In the genomic region with DNA sequence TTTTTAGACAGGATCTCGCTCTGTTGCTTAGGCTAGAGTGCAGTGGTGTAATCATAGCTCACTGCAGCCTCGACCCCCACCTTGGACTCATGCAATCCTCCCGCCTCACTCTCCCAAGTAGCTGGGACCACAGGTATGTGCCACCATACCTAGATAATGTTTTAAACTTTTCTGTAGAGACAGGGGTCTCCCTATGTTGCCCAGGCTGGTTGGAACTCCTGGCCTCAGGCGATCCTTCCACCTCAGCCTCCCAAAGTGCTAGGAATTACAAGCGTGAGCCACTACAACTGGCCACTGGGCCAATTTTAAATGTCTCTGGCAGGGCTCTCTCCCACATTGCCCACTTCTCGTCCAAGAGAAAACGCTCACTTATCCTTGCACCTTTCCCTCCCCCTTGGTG, we compare ENCODE assay signal across 23 cellular contexts.
DNase-seq lines count a peak whose midpoint lies in the region; ATAC-seq and TF ChIP-seq lines count a peak whose summit lies in the region.
"Had no signal": no experiment of that assay in that cellular context is flagged by ENCODE, and none has a peak within 500 bp of the region (broad histone marks: within the 10 kb centered on the region; RNA-seq: fewer than 3 reads in every experiment).

No MANE protein-coding gene starts in this region.

- H3K36me3 ChIP-seq in rectal smooth muscle tissue (ENCODE audit: control insufficient read depth, insufficient read depth, low read length): no peaks in the 10 kb centered on the region
- H3K36me3 ChIP-seq: pancreas, SJCRH30, upper lobe of left lung had no signal

- H3K27ac Mint-ChIP-seq in activated T-cell treated with anti-CD3 and anti-CD28 coated beads, Interleukin-2, amount 50 U/mL, for 72 hours: peak overlapping the region; percentile 96
- peak overlapping the region; percentile 89 to 91 for H3K27ac Mint-ChIP-seq in T-cell
- peak overlapping the region; percentile 83 for H3K27ac Mint-ChIP-seq in activated naive CD8-positive, alpha-beta T cell treated with anti-CD3 and anti-CD28 coated beads, Interleukin-2, amount 50 U/mL, for 24 hours
- H3K27ac Mint-ChIP-seq: effector memory CD8-positive, alpha-beta T cell; immature natural killer cell; WTC11 had no signal

- H3K4me1 Mint-ChIP-seq in activated T-cell treated with anti-CD3 and anti-CD28 coated beads, Interleukin-2, amount 50 U/mL, for 72 hours (ENCODE audit: low read depth): peaks cover 69% of the 10 kb centered on the region
- H3K4me1 Mint-ChIP-seq in T-cell: peaks cover 25 to 43% (median 27%) of the 10 kb centered on the region in 3 donors
- peaks cover 30% of the 10 kb centered on the region for H3K4me1 Mint-ChIP-seq in activated naive CD8-positive, alpha-beta T cell treated with anti-CD3 and anti-CD28 coated beads, Interleukin-2, amount 50 U/mL, for 24 hours
- H3K4me1 Mint-ChIP-seq: immature natural killer cell had no signal

- no peak for ATAC-seq in activated T-cell treated with anti-CD3 and anti-CD28 coated beads, Interleukin-2, amount 50 U/mL, for 72 hours (replicated peaks in 1 of 2)
- ATAC-seq in T-cell (replicated peaks in 1 of 4): no peak
- no peak for ATAC-seq in activated naive CD8-positive, alpha-beta T cell treated with anti-CD3 and anti-CD28 coated beads, Interleukin-2, amount 50 U/mL, for 24 hours
- ATAC-seq: effector memory CD8-positive, alpha-beta T cell; K562; left cardiac atrium had no signal

- H3K27me3 Mint-ChIP-seq in activated T-cell treated with anti-CD3 and anti-CD28 coated beads, Interleukin-2, amount 50 U/mL, for 72 hours (ENCODE audit: low read depth): no peaks in the 10 kb centered on the region
- H3K27me3 Mint-ChIP-seq in T-cell: no peaks in the 10 kb centered on the region
- no peaks in the 10 kb centered on the region for H3K27me3 Mint-ChIP-seq in activated naive CD8-positive, alpha-beta T cell treated with anti-CD3 and anti-CD28 coated beads, Interleukin-2, amount 50 U/mL, for 24 hours

- no peak for DNase-seq in activated T-cell treated with anti-CD3 and anti-CD28 coated beads, Interleukin-2, amount 50 U/mL, for 72 hours
- no peak for DNase-seq in activated T-cell treated with anti-CD3 and anti-CD28 coated beads, Interleukin-2, amount 50 U/mL, for 48 hours
- DNase-seq in T-cell (no peak), D341Med (ENCODE audit: low spot score) (no peak), GM10248 (ENCODE audit: extremely low spot score) (no peak), SW480 (ENCODE audit: low spot score) (no peak)
- no peak for DNase-seq in activated naive CD8-positive, alpha-beta T cell treated with anti-CD3 and anti-CD28 coated beads, Interleukin-2, amount 50 U/mL, for 24 hours
- DNase-seq: cortex of kidney; effector memory CD8-positive, alpha-beta T cell; EL; immature natural killer cell; left cardiac atrium; NCI-H1092; NCI-H1694 treated with DMSO at 0.1 percent for 48 hours; pancreas; SJCRH30; SW 1271; upper lobe of left lung had no signal

- H3K27ac ChIP-seq in rectal smooth muscle tissue (ENCODE audit: low read depth, low read length): peak overlapping the region; percentile 79
- H3K27ac ChIP-seq: pancreas, SJCRH30, upper lobe of left lung had no signal

- POLR2A ChIA-PET in T-cell (lab: Charles Lee) (no interaction called here), GM10248 (lab: Yijun Ruan, JAX) (interaction anchor here (0.5 kb wide), 1 partner anchor 22 kb away, joined by 3 read pairs; no protein-coding TSS in a partner anchor)

- H3K9ac ChIP-seq in rectal smooth muscle tissue (ENCODE audit: low read length): no peak overlapping the region

- H3K9me3 Mint-ChIP-seq in activated T-cell treated with anti-CD3 and anti-CD28 coated beads, Interleukin-2, amount 50 U/mL, for 72 hours: no peaks in the 10 kb centered on the region
- H3K9me3 Mint-ChIP-seq in T-cell: no peaks in the 10 kb centered on the region
- no peaks in the 10 kb centered on the region for H3K9me3 Mint-ChIP-seq in activated naive CD8-positive, alpha-beta T cell treated with anti-CD3 and anti-CD28 coated beads, Interleukin-2, amount 50 U/mL, for 24 hours
- H3K9me3 Mint-ChIP-seq: effector memory CD8-positive, alpha-beta T cell; immature natural killer cell; neural crest cell; WTC11 had no signal

- CTCF ChIA-PET in T-cell (lab: Charles Lee): no interaction called here
- CTCF ChIA-PET in GM10248 (lab: Yijun Ruan, JAX): interaction anchor here (0.8 to 1.4 kb wide), 3 partner anchors 13 to 506 kb away, joined by 3 to 4 read pairs (median 3); no protein-coding TSS in a partner anchor

- peak overlapping the region; percentile 76 to 85 for H3K4me3 Mint-ChIP-seq in activated T-cell treated with anti-CD3 and anti-CD28 coated beads, Interleukin-2, amount 50 U/mL, for 72 hours
- H3K4me3 Mint-ChIP-seq in T-cell: peak overlapping the region in 1 of 3 donors; percentile 68
- H3K4me3 Mint-ChIP-seq in activated naive CD8-positive, alpha-beta T cell treated with anti-CD3 and anti-CD28 coated beads, Interleukin-2, amount 50 U/mL, for 24 hours: peak overlapping the region; percentile 49
- H3K4me3 Mint-ChIP-seq: effector memory CD8-positive, alpha-beta T cell; immature natural killer cell; neural crest cell; WTC11 had no signal

- no peaks in the 10 kb centered on the region for H3K27me3 ChIP-seq in rectal smooth muscle tissue (ENCODE audit: control insufficient read depth, insufficient read depth, low read length)
- H3K27me3 ChIP-seq: pancreas, SJCRH30, upper lobe of left lung had no signal

- peaks cover 12% of the 10 kb centered on the region for H3K4me1 ChIP-seq in rectal smooth muscle tissue (ENCODE audit: control insufficient read depth, insufficient read depth, low read length)
- H3K4me1 ChIP-seq: pancreas, upper lobe of left lung had no signal

- H3K36me3 Mint-ChIP-seq in activated T-cell treated with anti-CD3 and anti-CD28 coated beads, Interleukin-2, amount 50 U/mL, for 72 hours (ENCODE audit: insufficient read depth in 2 of 2): no peaks in the 10 kb centered on the region
- H3K36me3 Mint-ChIP-seq in T-cell: no peaks in the 10 kb centered on the region
- no peaks in the 10 kb centered on the region for H3K36me3 Mint-ChIP-seq in activated naive CD8-positive, alpha-beta T cell treated with anti-CD3 and anti-CD28 coated beads, Interleukin-2, amount 50 U/mL, for 24 hours (ENCODE audit: low read depth)
- H3K36me3 Mint-ChIP-seq: WTC11 had no signal

- no peak for TF ChIP-seq CTCF in GM10248 (IDR thresholded peaks at IDR 0.05; ENCODE audit: control extremely low read depth, extremely low read depth, low read depth, missing control alignments)

- no peak overlapping the region for H3K4me3 ChIP-seq in rectal smooth muscle tissue (ENCODE audit: low read length)
- H3K4me3 ChIP-seq: K562, lung, pancreas, SJCRH30, upper lobe of left lung had no signal
